In the genomic region with DNA sequence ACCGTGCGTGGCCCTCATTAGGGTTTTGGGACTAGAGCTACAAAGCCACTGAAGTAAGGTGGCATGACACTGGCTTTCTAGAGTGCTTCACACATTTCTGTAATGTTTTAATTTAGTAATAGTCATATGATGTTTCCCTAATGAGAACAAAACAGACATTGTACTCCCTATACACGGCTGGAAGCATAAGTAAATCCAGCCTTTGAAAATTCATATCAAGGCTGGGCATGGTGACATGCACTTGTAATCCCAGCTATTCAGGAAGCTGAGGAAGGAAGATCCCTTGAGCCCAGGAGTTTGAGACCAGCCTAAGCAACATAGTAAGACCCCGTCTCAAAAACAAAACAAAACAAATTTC, we compare ENCODE assay signal across 20 cellular contexts. TPM values are rescaled to one million over a fixed set of nuclear protein-coding genes. Genes with fewer than 3 reads are reported as not detected.
A peak's percentile ranks its signal among the peaks of the same experiment; 100 is the strongest.
DNase-seq lines count a peak whose midpoint lies in the region; ATAC-seq and TF ChIP-seq lines count a peak whose summit lies in the region.
"Had no signal": no experiment of that assay in that cellular context is flagged by ENCODE, and none has a peak within 500 bp of the region (broad histone marks: within the 10 kb centered on the region; RNA-seq: fewer than 3 reads in every experiment).

No MANE protein-coding gene starts in this region.

- H3K27ac Mint-ChIP-seq in CD4-positive, CD25-positive, alpha-beta regulatory T cell = peak overlapping the region; percentile 29 to 84 (median 65)
- H3K27ac Mint-ChIP-seq in osteocyte (ENCODE audit: unreplicated experiment) = peak overlapping the region; percentile 43

- peaks cover 6% of the 10 kb centered on the region for H3K36me3 Mint-ChIP-seq in CD4-positive, CD25-positive, alpha-beta regulatory T cell
- no peaks in the 10 kb centered on the region for H3K36me3 Mint-ChIP-seq in osteocyte (ENCODE audit: unreplicated experiment)

- peak overlapping the region; percentile 16 to 89 (median 27) for H3K4me3 Mint-ChIP-seq in CD4-positive, CD25-positive, alpha-beta regulatory T cell
- H3K4me3 Mint-ChIP-seq in osteocyte (ENCODE audit: unreplicated experiment) = no peak overlapping the region
- H3K4me3 Mint-ChIP-seq: CD8-positive, alpha-beta T cell had no signal

- H3K9me3 ChIP-seq in CD4-positive, CD25-positive, alpha-beta regulatory T cell (ENCODE audit: control insufficient read depth in 2 of 2, low read length in 2 of 2) = no peaks in the 10 kb centered on the region
- H3K9me3 ChIP-seq in RWPE2 (ENCODE audit: severe bottlenecking) = no peaks in the 10 kb centered on the region
- H3K9me3 ChIP-seq: mucosa of descending colon, tibial nerve had no signal

- peak overlapping the region; percentile 34 for H3K27ac ChIP-seq in CD4-positive, CD25-positive, alpha-beta regulatory T cell (ENCODE audit: insufficient read depth, low read length, poor library complexity, severe bottlenecking)
- H3K27ac ChIP-seq in RWPE2 (ENCODE audit: poor library complexity, severe bottlenecking) (peak overlapping the region; percentile 6), cingulate gyrus (ENCODE audit: low read depth, low read length) (peak overlapping the region; percentile 82)

- no peaks in the 10 kb centered on the region for H3K9me3 Mint-ChIP-seq in CD4-positive, CD25-positive, alpha-beta regulatory T cell
- no peaks in the 10 kb centered on the region for H3K9me3 Mint-ChIP-seq in osteocyte (ENCODE audit: unreplicated experiment)
- H3K9me3 Mint-ChIP-seq: CD8-positive, alpha-beta T cell had no signal

- no peaks in the 10 kb centered on the region for H3K27me3 ChIP-seq in CD4-positive, CD25-positive, alpha-beta regulatory T cell (ENCODE audit: control insufficient read depth, insufficient read depth, low read length)
- H3K27me3 ChIP-seq in RWPE2 (ENCODE audit: insufficient read depth, poor library complexity, severe bottlenecking) = no peaks in the 10 kb centered on the region
- H3K27me3 ChIP-seq: tibial nerve had no signal

- DNase-seq in CD4-positive, CD25-positive, alpha-beta regulatory T cell = no peak
- no peak for DNase-seq in RWPE2 (ENCODE audit: low spot score)
- no peak for DNase-seq in osteocyte (ENCODE audit: extremely low spot score, unreplicated experiment)
- no peak for DNase-seq in NCI-H1417 (lab: John Stamatoyannopoulos, UW)
- DNase-seq in DMS79 treated with DMSO at 0.1 percent for 48 hours (lab: John Stamatoyannopoulos, UW) = no peak
- DNase-seq in EL = no peak
- no peak for DNase-seq in NCI-H524 treated with DMSO at 0.1 percent for 48 hours (lab: John Stamatoyannopoulos, UW)
- DNase-seq: activated CD4-positive, alpha-beta T cell treated with anti-CD3 and anti-CD28 coated beads for 48 hours; activated effector memory CD4-positive, alpha-beta T cell treated with Interleukin-2 at 50 U/mL for 16 hours; CD8-positive, alpha-beta T cell; GDM1; mucosa of descending colon; NCI-H2081; NCI-H748 treated with DMSO at 0.1 percent for 48 hours; posterior cingulate gyrus; stimulated activated CD4-positive, alpha-beta T cell treated with anti-CD3 and anti-CD28 coated beads, Interleukin-15, amount 100 ng/mL, for 24 hours had no signal

- peak overlapping the region; percentile 0 for H3K4me3 ChIP-seq in CD4-positive, CD25-positive, alpha-beta regulatory T cell (ENCODE audit: low read depth, low read length)
- no peak overlapping the region for H3K4me3 ChIP-seq in RWPE2 (ENCODE audit: severe bottlenecking)
- H3K4me3 ChIP-seq: mucosa of descending colon, tibial nerve had no signal

- H3K4me1 Mint-ChIP-seq in CD4-positive, CD25-positive, alpha-beta regulatory T cell = peaks cover 23 to 74% (median 54%) of the 10 kb centered on the region in 4 donors
- H3K4me1 Mint-ChIP-seq in osteocyte (ENCODE audit: unreplicated experiment) = peaks cover 29% of the 10 kb centered on the region

- H3K4me1 ChIP-seq in CD4-positive, CD25-positive, alpha-beta regulatory T cell (ENCODE audit: control insufficient read depth, insufficient read depth, low read length, poor library complexity, severe bottlenecking) = peaks cover 71% of the 10 kb centered on the region
- H3K4me1 ChIP-seq in RWPE2 (ENCODE audit: insufficient read depth, poor library complexity, severe bottlenecking) = peaks cover 8% of the 10 kb centered on the region

- TF ChIP-seq CTCF in RWPE2 (IDR thresholded peaks at IDR 0.05; ENCODE audit: poor library complexity, severe bottlenecking) (no peak), osteocyte (IDR thresholded peaks at IDR 0.05) (no peak)

- ATAC-seq in CD4-positive, CD25-positive, alpha-beta regulatory T cell (ENCODE audit: low read depth in 2 of 2) = no peak
- ATAC-seq in RWPE2 (ENCODE audit: low read depth) = no peak
- ATAC-seq: CD8-positive, alpha-beta T cell; mucosa of descending colon had no signal

- no peaks in the 10 kb centered on the region for H3K36me3 ChIP-seq in CD4-positive, CD25-positive, alpha-beta regulatory T cell (ENCODE audit: control insufficient read depth, insufficient read depth, low read length)
- H3K36me3 ChIP-seq in RWPE2 (ENCODE audit: low read depth) = peaks cover 11% of the 10 kb centered on the region
- H3K36me3 ChIP-seq: tibial nerve had no signal

- no peaks in the 10 kb centered on the region for H3K27me3 Mint-ChIP-seq in CD4-positive, CD25-positive, alpha-beta regulatory T cell
- H3K27me3 Mint-ChIP-seq in osteocyte (ENCODE audit: unreplicated experiment) = no peaks in the 10 kb centered on the region

RNA-seq across cellular contexts. Expression of gene USP48, which starts 7.4 kb away (rescaled TPM):
- total RNA-seq in CD4-positive, CD25-positive, alpha-beta regulatory T cell = 126 TPM
- 10 to 100 TPM; 31.3 to 52.9 (median 36.6) TPM for polyA plus RNA-seq in CD4-positive, CD25-positive, alpha-beta regulatory T cell
- total RNA-seq in osteocyte = 71.4 and 73.6 TPM in 2 replicates

RNA-seq across cellular contexts. Expression of gene LDLRAD2, which starts 36.5 kb away (rescaled TPM):
- 0.27 TPM for total RNA-seq in CD4-positive, CD25-positive, alpha-beta regulatory T cell
- not detected for polyA plus RNA-seq in CD4-positive, CD25-positive, alpha-beta regulatory T cell
- not detected in 2 replicates for total RNA-seq in osteocyte
- total RNA-seq: CD8-positive, alpha-beta T cell; glomerular endothelial cell; M059J had no signal

Comparison
In these comparisons a context has a peak if more than half of its experiments do, and no peak if none do; other contexts are left out.
1. H3K27ac ChIP-seq: peak in every context shown above with its lines; median percentile 82 in cingulate gyrus; 34 in CD4-positive, CD25-positive, alpha-beta regulatory T cell; 6 in RWPE2.